In genomic region chr3:98797905-98798304, GRCh38 we compare ENCODE assay signal across 20 cellular contexts. TPM values are rescaled to one million over a fixed set of nuclear protein-coding genes. Genes with fewer than 3 reads are reported as not detected.
DNase-seq lines count a peak whose midpoint lies in the region; ATAC-seq and TF ChIP-seq lines count a peak whose summit lies in the region.
"Had no signal": no experiment of that assay in that cellular context is flagged by ENCODE, and none has a peak within 500 bp of the region (broad histone marks: within the 10 kb centered on the region; RNA-seq: fewer than 3 reads in every experiment).

No MANE protein-coding gene starts in this region.

- no peak for TF ChIP-seq CTCF in mammary epithelial cell (conservative IDR thresholded peaks at IDR 0.05 in 1 of 2, IDR thresholded peaks at IDR 0.05 in 1 of 2; ENCODE audit: extremely low read depth in 1 of 2, insufficient read depth in 1 of 2, low read depth in 1 of 2, low read length in 2 of 2)
- no peak for TF ChIP-seq CTCF in MCF 10A (IDR thresholded peaks at IDR 0.05; ENCODE audit: unreplicated experiment)
- TF ChIP-seq CTCF in PC-3 (conservative IDR thresholded peaks at IDR 0.05; ENCODE audit: low read depth, low read length) = no peak
- TF ChIP-seq CTCF in glutamatergic neuron (IDR thresholded peaks at IDR 0.05; ENCODE audit: partially characterized antibody, unreplicated experiment) = no peak

- H3K27ac Mint-ChIP-seq in MCF 10A (ENCODE audit: low read depth, unreplicated experiment) (no peak overlapping the region), glutamatergic neuron (ENCODE audit: unreplicated experiment) (no peak overlapping the region)
- H3K27ac Mint-ChIP-seq: B cell had no signal

- H3K27me3 Mint-ChIP-seq in MCF 10A (ENCODE audit: insufficient read depth, unreplicated experiment) (no peaks in the 10 kb centered on the region), glutamatergic neuron (ENCODE audit: unreplicated experiment) (peaks cover 2% of the 10 kb centered on the region)
- H3K27me3 Mint-ChIP-seq: B cell had no signal

- H3K9me3 ChIP-seq in mammary epithelial cell (replicated peaks; ENCODE audit: insufficient read depth, low read length) = no peaks in the 10 kb centered on the region
- no peaks in the 10 kb centered on the region for H3K9me3 ChIP-seq in PC-3 (ENCODE audit: low read length)

- H3K79me2 ChIP-seq in mammary epithelial cell (ENCODE audit: insufficient read depth, low read length) (peaks cover 3% of the 10 kb centered on the region), PC-3 (ENCODE audit: low read length) (no peaks in the 10 kb centered on the region)

- H3K4me2 ChIP-seq in mammary epithelial cell (ENCODE audit: insufficient read depth, low read depth, low read length) = no peak overlapping the region
- H3K4me2 ChIP-seq in PC-3 (ENCODE audit: low read length) = no peak overlapping the region
- H3K4me2 ChIP-seq: PC-9 had no signal

- H4K20me1 ChIP-seq in mammary epithelial cell (ENCODE audit: insufficient read depth, low read length) (no peaks in the 10 kb centered on the region), PC-3 (ENCODE audit: low read length) (peaks cover 25% of the 10 kb centered on the region; the same call in 1 of the 2 replicates)

- H2AFZ ChIP-seq in mammary epithelial cell (ENCODE audit: low read depth, low read length) (no peak overlapping the region), PC-3 (ENCODE audit: low read length) (no peak overlapping the region)
- H2AFZ ChIP-seq: PC-9 had no signal

- CTCF ChIA-PET in mammary epithelial cell (lab: Charles Lee; ENCODE audit: low non-redundant PET) (interaction anchor here (0.6 kb wide), 1 partner anchor 198 kb away, joined by 13 read pairs; no protein-coding TSS in a partner anchor), MCF 10A (lab: Yijun Ruan, JAX) (interaction anchor here (0.6 to 2.7 kb wide), 7 partner anchors 15 to 963 kb away, joined by 3 to 25 read pairs (median 5); no protein-coding TSS in a partner anchor), PC-3 (lab: Charles Lee) (no interaction called here)

- H3K4me1 ChIP-seq in mammary epithelial cell (ENCODE audit: insufficient read depth, low read length) = peaks cover 30% of the 10 kb centered on the region
- no peaks in the 10 kb centered on the region for H3K4me1 ChIP-seq in PC-3 (ENCODE audit: insufficient read depth, low read length)

- H3K9me2 ChIP-seq in PC-3 (replicated peaks; ENCODE audit: low read length) = no peaks in the 10 kb centered on the region

- intact Hi-C loops in mammary epithelial cell (cut with micrococcal nuclease) (no loop called here), MCF 10A (cut with micrococcal nuclease) (no loop called here), PC-3 (cut with micrococcal nuclease) (no loop called here)

- no peaks in the 10 kb centered on the region for H3K27me3 ChIP-seq in mammary epithelial cell (ENCODE audit: insufficient read depth, low read length)
- no peaks in the 10 kb centered on the region for H3K27me3 ChIP-seq in PC-3 (ENCODE audit: low read length)

- WGBS in mammary epithelial cell (ENCODE audit: low coverage, missing lambda C conversion rate) = 60% methylated on average over 4 of the region's 4 CpGs

- BruUV-seq in mammary epithelial cell (replicated peaks; lab: Mats Ljungman, UMichigan) (no TSS peak), MCF 10A (replicated peaks; lab: Mats Ljungman, UMichigan) (no TSS peak), PC-3 (replicated peaks; lab: Mats Ljungman, UMichigan) (TSS peak; percentile 4)

- in situ Hi-C loops in mammary epithelial cell (cut with MboI; ENCODE audit: low sequenced_read_pairs in 2 of 2) = no loop called here

- H3K4me1 Mint-ChIP-seq in MCF 10A (ENCODE audit: insufficient read depth, unreplicated experiment) (peaks cover 5% of the 10 kb centered on the region), glutamatergic neuron (ENCODE audit: low read depth, unreplicated experiment) (no peaks in the 10 kb centered on the region)
- H3K4me1 Mint-ChIP-seq: B cell had no signal

- H3K27ac ChIP-seq in mammary epithelial cell (ENCODE audit: insufficient read depth, low read depth, low read length) = peak overlapping the region; percentile 29
- H3K27ac ChIP-seq in PC-3 (ENCODE audit: low read length) = no peak overlapping the region
- H3K27ac ChIP-seq in epithelial cell of prostate = peak overlapping the region; percentile 70
- peak overlapping the region; percentile 5 for H3K27ac ChIP-seq in substantia nigra (ENCODE audit: low read depth, low read length, poor library complexity, severe bottlenecking)
- H3K27ac ChIP-seq: PC-9, RWPE1 had no signal

- DNase-seq in mammary epithelial cell (no peak), MCF 10A (ENCODE audit: unreplicated experiment) (no peak), PC-3 (no peak), epithelial cell of prostate (ENCODE audit: low read depth, low spot score) (no peak), substantia nigra (lab: John Stamatoyannopoulos, UW) (no peak), NCI-H2227 treated with DMSO at 0.1 percent for 48 hours (lab: John Stamatoyannopoulos, UW) (no peak), NCI-H510A (lab: John Stamatoyannopoulos, UW) (no peak), glutamatergic neuron (no peak)
- DNase-seq: DMS153, GDM1, GOT3, KG1, NCI-H1436, NCI-H2029 treated with DMSO at 0.1 percent for 48 hours, NCI-H2171 treated with DMSO at 0.1 percent for 48 hours, NCI-H446 treated with DMSO at 0.1 percent for 48 hours, NCI-H82, PC-9 had no signal

- H3K36me3 ChIP-seq in mammary epithelial cell (ENCODE audit: insufficient read depth, low read length) = peaks cover 43% of the 10 kb centered on the region
- H3K36me3 ChIP-seq in PC-3 (ENCODE audit: low read depth, low read length) = peaks cover 57% of the 10 kb centered on the region

- H3K36me3 Mint-ChIP-seq in MCF 10A (ENCODE audit: insufficient read depth, unreplicated experiment) = peaks cover 46% of the 10 kb centered on the region
- H3K36me3 Mint-ChIP-seq in glutamatergic neuron (ENCODE audit: unreplicated experiment) = no peaks in the 10 kb centered on the region

- dilution Hi-C loops in mammary epithelial cell (cut with HindIII; ENCODE audit: low sequenced_read_pairs) = no loop called here

- no peak overlapping the region for H3K4me3 Mint-ChIP-seq in MCF 10A (ENCODE audit: unreplicated experiment)
- no peak overlapping the region for H3K4me3 Mint-ChIP-seq in glutamatergic neuron (ENCODE audit: unreplicated experiment)
- H3K4me3 Mint-ChIP-seq: B cell had no signal

- no peak overlapping the region for H3K9ac ChIP-seq in mammary epithelial cell (ENCODE audit: insufficient read depth, low read length)
- H3K9ac ChIP-seq in PC-3 (ENCODE audit: low read length) = no peak overlapping the region

- peaks cover 23% of the 10 kb centered on the region for H3F3A ChIP-seq in PC-3 (ENCODE audit: low read length, unreplicated experiment)

- no peak overlapping the region for H3K4me3 ChIP-seq in mammary epithelial cell (replicated peaks in 1 of 3; ENCODE audit: insufficient read depth in 1 of 3, low read depth in 2 of 3, low read length in 3 of 3)
- no peak overlapping the region for H3K4me3 ChIP-seq in PC-3 (ENCODE audit: low read length)
- H3K4me3 ChIP-seq: PC-9 had no signal

- no peak for ATAC-seq in PC-3

- POLR2A ChIA-PET in MCF 10A (lab: Yijun Ruan, JAX) (interaction anchor here (1.6 kb wide), 2 partner anchors 9 to 196 kb away, joined by 4 to 5 read pairs; no protein-coding TSS in a partner anchor), PC-3 (lab: Charles Lee; ENCODE audit: unreplicated experiment) (interaction anchor here (0.7 kb wide), 1 partner anchor 104 kb away, joined by 3 read pairs; no protein-coding TSS in a partner anchor)

- H3K9me3 Mint-ChIP-seq in MCF 10A (ENCODE audit: unreplicated experiment) (no peaks in the 10 kb centered on the region), glutamatergic neuron (ENCODE audit: unreplicated experiment) (no peaks in the 10 kb centered on the region)

RNA-seq across cellular contexts. Expression of gene ST3GAL6, which starts 34.8 kb away (rescaled TPM):
- 1 to 10 TPM; 5.8 to 7.0 TPM for total RNA-seq in mammary epithelial cell
- polyA plus RNA-seq in mammary epithelial cell = 3.6 TPM
- polyA minus RNA-seq in mammary epithelial cell = not detected
- total RNA-seq in MCF 10A (2022) = 1.2 and 1.5 TPM in 2 replicates
- total RNA-seq in PC-3 (2014; rRNA removed) = 7.3 and 11.5 TPM in 2 replicates
- total RNA-seq in glutamatergic neuron (ENCODE audit: unreplicated experiment) = 52.9 TPM
- total RNA-seq: B cell had no signal
